In the genomic region with DNA sequence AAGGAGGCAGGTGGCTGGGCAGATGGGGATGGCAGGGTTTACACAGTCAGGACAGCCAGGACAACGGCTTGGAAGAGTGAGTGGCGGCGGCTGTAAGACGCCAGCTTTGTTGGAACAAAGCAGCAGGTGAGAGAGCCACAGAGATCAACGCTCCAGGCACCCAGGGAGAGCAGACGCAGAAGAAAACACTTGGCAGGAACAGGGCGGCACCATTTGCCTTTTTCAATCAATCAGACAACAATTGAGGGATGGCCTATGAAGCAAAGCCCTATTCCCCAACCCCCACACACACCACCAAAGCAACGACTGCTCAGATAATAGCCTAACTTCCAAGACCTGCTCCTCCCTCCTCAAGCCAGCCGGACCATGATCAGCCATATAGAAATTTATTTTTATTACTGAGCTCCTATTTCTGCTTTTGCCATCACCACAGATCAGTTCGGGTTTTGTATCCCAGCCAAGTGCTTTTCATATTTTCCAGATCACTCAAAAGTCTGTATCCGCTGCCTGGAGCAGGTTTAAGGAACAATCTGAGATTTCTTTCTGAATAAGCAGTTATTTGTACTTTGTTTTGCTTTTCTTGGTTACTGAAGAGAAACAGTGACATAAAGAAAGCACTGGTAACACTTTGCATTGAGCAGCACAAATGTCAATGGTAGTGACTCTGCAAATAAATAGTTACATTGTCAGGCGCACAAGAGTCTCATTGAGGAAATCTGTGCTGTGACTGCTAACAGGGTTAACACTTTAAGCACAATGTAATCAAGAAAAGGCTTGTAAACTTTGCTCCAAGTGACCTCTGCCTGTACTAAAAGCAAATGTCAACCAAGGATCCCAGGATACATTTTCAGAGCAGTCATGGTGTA, we compare ENCODE assay signal across 8 cellular contexts.
A peak's percentile ranks its signal among the peaks of the same experiment; 100 is the strongest.
DNase-seq lines count a peak whose midpoint lies in the region; ATAC-seq and TF ChIP-seq lines count a peak whose summit lies in the region.

No MANE protein-coding gene starts in this region.

- TF ChIP-seq POLR2A in IMR-90 (IDR thresholded peaks at IDR 0.05; ENCODE audit: low read depth, low read length) (no peak), spleen (IDR thresholded peaks at IDR 0.05) (no peak)

- H3K27me3 ChIP-seq in IMR-90 (ENCODE audit: control insufficient read depth, insufficient read depth, low read length): no peaks in the 10 kb centered on the region
- peaks cover 13% of the 10 kb centered on the region for H3K27me3 ChIP-seq in left ventricle myocardium inferior (ENCODE audit: low read depth)
- no peaks in the 10 kb centered on the region for H3K27me3 ChIP-seq in spleen (replicated peaks in 1 of 7)

- peak overlapping the region; percentile 68; the same call in 1 of the 2 replicates for H3K23ac ChIP-seq in IMR-90 (ENCODE audit: low read depth, low read length)

- peak overlapping the region; percentile 85 for H3K18ac ChIP-seq in IMR-90 (ENCODE audit: low read depth, low read length)

- no TSS peak for BruUV-seq in IMR-90 (replicated peaks; lab: Mats Ljungman, UMichigan)

- H2BK5ac ChIP-seq in IMR-90 (ENCODE audit: low read depth, low read length, poor library complexity, severe bottlenecking): peak overlapping the region; percentile 87

- TF ChIP-seq CTCF in IMR-90 (conservative IDR thresholded peaks at IDR 0.05; ENCODE audit: low read depth, low read length) (no peak), left ventricle myocardium inferior (IDR thresholded peaks at IDR 0.05; ENCODE audit: borderline replicate concordance) (no peak), spleen (IDR thresholded peaks at IDR 0.05 in 8 of 11, conservative IDR thresholded peaks at IDR 0.05 in 3 of 11) (no peak)

- H3K56ac ChIP-seq in IMR-90 (ENCODE audit: extremely low read depth, insufficient read depth, low read length): peak overlapping the region; percentile 7; the same call in 1 of the 2 replicates

- H2AFZ ChIP-seq in IMR-90 (replicated peaks; ENCODE audit: low read length, poor library complexity): peak overlapping the region; percentile 86

- peak overlapping the region; percentile 70 for H2AK9ac ChIP-seq in IMR-90 (replicated peaks; ENCODE audit: low read depth, low read length, poor library complexity)

- peaks cover 7% of the 10 kb centered on the region for H3K9me1 ChIP-seq in IMR-90 (ENCODE audit: insufficient read depth, low read length)

- H3K4me3 ChIP-seq in IMR-90 (ENCODE audit: insufficient read depth, low read depth, low read length): no peak overlapping the region
- H3K4me3 ChIP-seq in left ventricle myocardium inferior: no peak overlapping the region
- H3K4me3 ChIP-seq in spleen: no peak overlapping the region

- peak overlapping the region; percentile 83 for H3K4ac ChIP-seq in IMR-90 (ENCODE audit: low read depth, low read length)

- ATAC-seq in IMR-90 (ENCODE audit: low read depth) (peak; percentile 57), GM18861 (IDR thresholded peaks at IDR 0.05; ENCODE audit: unreplicated experiment) (no peak), GM19395 (IDR thresholded peaks at IDR 0.05; ENCODE audit: unreplicated experiment) (no peak)

- H4K20me1 ChIP-seq in IMR-90 (ENCODE audit: insufficient read depth, low read length): no peaks in the 10 kb centered on the region

- no peak for TF ChIP-seq RAD21 in IMR-90 (IDR thresholded peaks at IDR 0.05; ENCODE audit: low read length)

- H2BK15ac ChIP-seq in IMR-90 (ENCODE audit: low read depth, low read length): peak overlapping the region; percentile 29; the same call in 2 of the 3 replicates

- H2BK20ac ChIP-seq in IMR-90 (ENCODE audit: low read depth, low read length): peak overlapping the region; percentile 73

- peaks cover 16% of the 10 kb centered on the region for H3K4me1 ChIP-seq in IMR-90 (ENCODE audit: control insufficient read depth, insufficient read depth, low read length)
- H3K4me1 ChIP-seq in left ventricle myocardium inferior: peaks cover 9% of the 10 kb centered on the region
- H3K4me1 ChIP-seq in spleen: peaks cover 0 to 11% (median 0%) of the 10 kb centered on the region in 6 donors

- peak overlapping the region; percentile 30; the same call in 1 of the 2 replicates for H2AK5ac ChIP-seq in IMR-90 (ENCODE audit: low read depth, low read length)

- peak overlapping the region; percentile 80 for H3K4me2 ChIP-seq in IMR-90 (ENCODE audit: low read depth, low read length)

- POLR2A ChIA-PET in IMR-90 (lab: Charles Lee; ENCODE audit: unreplicated experiment): interaction anchor here (0.6 to 0.8 kb wide), 2 partner anchors 9 to 347 kb away, joined by 3 to 5 read pairs; no protein-coding TSS in a partner anchor

- peak overlapping the region; percentile 61 for H2BK120ac ChIP-seq in IMR-90 (ENCODE audit: low read depth, low read length)

- peak overlapping the region; percentile 57 for H3K14ac ChIP-seq in IMR-90 (replicated peaks; ENCODE audit: low read depth, low read length)

- H3K36me3 ChIP-seq in IMR-90 (ENCODE audit: control insufficient read depth, insufficient read depth, low read length): no peaks in the 10 kb centered on the region
- no peaks in the 10 kb centered on the region for H3K36me3 ChIP-seq in left ventricle myocardium inferior
- no peaks in the 10 kb centered on the region for H3K36me3 ChIP-seq in spleen

- dilution Hi-C loops in IMR-90 (cut with HindIII; ENCODE audit: low sequenced_read_pairs, unreplicated experiment): no loop called here

- H4K91ac ChIP-seq in IMR-90 (ENCODE audit: insufficient read depth, low read depth, low read length): peak overlapping the region; percentile 64

- DNase-seq in IMR-90: peak; percentile 75
- DNase-seq in SK-N-DZ (ENCODE audit: low spot score): peak; percentile 43
- no peak for DNase-seq in left ventricle myocardium inferior
- DNase-seq in spleen: no peak
- DNase-seq in glomerular visceral epithelial cell (ENCODE audit: extremely low spot score): no peak
- no peak for DNase-seq in activated naive CD4-positive, alpha-beta T cell treated with anti-CD3 and anti-CD28 coated beads, Interleukin-2, amount 50 U/mL, for 16 hours

- intact Hi-C loops in IMR-90 (cut with micrococcal nuclease): loop anchor here (5.0 kb wide), 1 partner anchor 83 kb away; the partner anchor contains the start of gene RBPJ
- intact Hi-C loops in left ventricle myocardium inferior (cut with micrococcal nuclease): no loop called here
- intact Hi-C loops in spleen (cut with DNase I; ENCODE audit: low total_unique reads): no loop called here

- H4K8ac ChIP-seq in IMR-90 (ENCODE audit: low read depth in 2 of 2, low read length in 2 of 2): peak overlapping the region; percentile 25 to 67; a peak in 3 of 4 replicates

- peak overlapping the region; percentile 72 for H4K5ac ChIP-seq in IMR-90 (ENCODE audit: low read depth, low read length)

- H3K79me1 ChIP-seq in IMR-90 (ENCODE audit: low read depth in 1 of 2, low read length in 2 of 2): no peaks in the 10 kb centered on the region

- CTCF ChIA-PET in IMR-90 (lab: Yijun Ruan, JAX): no interaction called here

- H3K9me3 ChIP-seq in IMR-90 (ENCODE audit: control insufficient read depth, insufficient read depth, low read length): no peaks in the 10 kb centered on the region
- peaks cover 4% of the 10 kb centered on the region for H3K9me3 ChIP-seq in left ventricle myocardium inferior (replicated peaks)
- peaks cover 0 to 4% (median 0%) of the 10 kb centered on the region in 8 donors for H3K9me3 ChIP-seq in spleen

- H3K9ac ChIP-seq in IMR-90 (ENCODE audit: low read depth, low read length): peak overlapping the region; percentile 47

- in situ Hi-C loops in IMR-90 (cut with MboI; ENCODE audit: low sequenced_read_pairs): no loop called here

- peak overlapping the region; percentile 84 for H3K27ac ChIP-seq in IMR-90 (ENCODE audit: insufficient read depth, low read length)
- H3K27ac ChIP-seq in left ventricle myocardium inferior (replicated peaks): peak overlapping the region; percentile 24
- H3K27ac ChIP-seq in spleen: peak overlapping the region in 5 of 8 donors; percentile 27 to 64 (median 50)

- 43% methylated on average over 5 of the region's 12 CpGs; no CpG with 5 or more reads in 1 of the 2 experiments for WGBS in IMR-90 (ENCODE audit: extremely low coverage in 2 of 2, insufficient read length in 1 of 2), 2 experiments
- WGBS in spleen, 5 donors: 60 to 76% (median 69%) methylated on average over 12 of the region's 12 CpGs

TF ChIP-seq in IMR-90, 13 proteins besides CTCF, POLR2A, EP300 and RAD21:
- no peak for TF ChIP-seq SMC3 (IDR thresholded peaks at IDR 0.05; ENCODE audit: low read depth, low read length)
- TF ChIP-seq MAFK (IDR thresholded peaks at IDR 0.05; ENCODE audit: low read depth, low read length): no peak
- no peak for TF ChIP-seq MAZ (IDR thresholded peaks at IDR 0.05; ENCODE audit: borderline replicate concordance, low read depth, low read length)
- TF ChIP-seq NFE2L2 (IDR thresholded peaks at IDR 0.05; ENCODE audit: low read depth, low read length): no peak

Comparison
In these comparisons a context has a peak if more than half of its experiments do, and no peak if none do; other contexts are left out.
1. DNase-seq: peak in IMR-90 (single experiment) and SK-N-DZ (single experiment); none in left ventricle myocardium inferior (single experiment), spleen (single experiment), glomerular visceral epithelial cell (single experiment) and activated naive CD4-positive, alpha-beta T cell treated with anti-CD3 and anti-CD28 coated beads, Interleukin-2, amount 50 U/mL, for 16 hours (single experiment).
2. H3K27ac ChIP-seq: peak in every context shown above with its lines; median percentile 84 in IMR-90; 50 in spleen; 24 in left ventricle myocardium inferior.